Comparison of ENCODE assay signal across 31 cellular contexts in genomic region chr7:151135525-151135845, GRCh38. TPM values are rescaled to one million over a fixed set of nuclear protein-coding genes. Genes with fewer than 3 reads are reported as not detected.
"Had no signal": no experiment of that assay in that cellular context is flagged by ENCODE, and none has a peak within 500 bp of the region (broad histone marks: within the 10 kb centered on the region; RNA-seq: fewer than 3 reads in every experiment).

No MANE protein-coding gene starts in this region.

- H3K4me1 ChIP-seq: body of pancreas, Peyer's patch had no signal

- ATAC-seq: activated CD4-positive, alpha-beta T cell treated with anti-CD3 and anti-CD28 coated beads for 36 hours; body of pancreas had no signal

- H3K4me3 ChIP-seq: body of pancreas, Peyer's patch, SJCRH30 had no signal

- H3K9ac ChIP-seq: SK-N-SH had no signal

- DNase-seq: activated CD4-positive, alpha-beta memory T cell treated with anti-CD3 and anti-CD28 coated beads, Interleukin-2, amount 10 ng/mL, durations not matched to agents 7 days and 5 days; activated CD4-positive, alpha-beta T cell treated with anti-CD3 and anti-CD28 coated beads for 36 hours; activated CD4-positive, alpha-beta T cell treated with anti-CD3 and anti-CD28 coated beads, Interleukin-2, amount 50 U/mL, for 1 hour; activated naive CD4-positive, alpha-beta T cell; activated T-cell treated with anti-CD3 and anti-CD28 coated beads for 4 hours; activated T-cell treated with anti-CD3 and anti-CD28 coated beads, Interleukin-2, amount 50 U/mL, for 48 hours; KG1; NCI-H1048; NCI-H1694; NCI-H2029; NCI-H2107; NCI-H2171 treated with DMSO at 0.1 percent for 48 hours; NCI-H226; NCI-H526; NCI-H82; OCI-M1; SJCRH30; SK-N-SH; T-helper 1 cell; WERI-Rb-1 had no signal

- H3K4me2 ChIP-seq: SK-N-SH had no signal

- H3K27ac ChIP-seq: body of pancreas, Peyer's patch, RWPE1, SJCRH30, WERI-Rb-1 had no signal

- H3K27me3 ChIP-seq: body of pancreas, Peyer's patch, SJCRH30 had no signal

- H3K9me3 ChIP-seq: body of pancreas, Peyer's patch, SJCRH30, SK-N-SH had no signal

RNA-seq across cellular contexts. Expression of gene GBX1, which starts 32.0 kb away (rescaled TPM):
- total RNA-seq: activated CD4-positive, alpha-beta memory T cell treated with anti-CD3 and anti-CD28 coated beads, Interleukin-2, amount 10 ng/mL, durations not matched to agents 7 days and 5 days; activated CD8-positive, alpha-beta memory T cell treated with anti-CD3 and anti-CD28 coated beads for 36 hours; activated T-helper 2 cell treated with anti-CD3 and anti-CD28 coated beads, Interferon-gamma antibody, Interleukin-2, Interleukin-4, amounts not matched to agents 10 μg/mL and 5 μg/mL and 100 μg/mL, durations not matched to agents 14 hours and 24 hours and 36 hours; aorta; body of pancreas; bronchial epithelial cell; LHCN-M2; M059J; NCI-H460; Peyer's patch; T-helper 2 cell treated with Interferon-gamma antibody and Interleukin-4, amounts not matched to agents 100 ng/mL and 5 ng/mL, for 36 hours had no signal
- polyA plus RNA-seq: aorta, SK-N-SH had no signal

RNA-seq across cellular contexts. Expression of gene ASB10, which starts 51.6 kb away (rescaled TPM):
- total RNA-seq: activated CD4-positive, alpha-beta memory T cell treated with anti-CD3 and anti-CD28 coated beads, Interleukin-2, amount 10 ng/mL, durations not matched to agents 7 days and 5 days; activated CD4-positive, alpha-beta T cell treated with anti-CD3 and anti-CD28 coated beads for 36 hours; activated CD8-positive, alpha-beta memory T cell treated with anti-CD3 and anti-CD28 coated beads for 36 hours; activated T-helper 2 cell treated with anti-CD3 and anti-CD28 coated beads, Interferon-gamma antibody, Interleukin-2, Interleukin-4, amounts not matched to agents 10 μg/mL and 5 μg/mL and 100 μg/mL, durations not matched to agents 14 hours and 24 hours and 36 hours; aorta; body of pancreas; bronchial epithelial cell; LHCN-M2; M059J; NCI-H460; Peyer's patch; SJCRH30; T-helper 2 cell treated with Interferon-gamma antibody and Interleukin-4, amounts not matched to agents 100 ng/mL and 5 ng/mL, for 36 hours had no signal
- polyA plus RNA-seq: aorta, SK-N-SH had no signal
